In genomic region chr19:11145147-11145924, GRCh38 we compare ENCODE assay signal across 1 cellular context.
TF ChIP-seq lines count a peak whose summit lies in the region.

No MANE protein-coding gene starts in this region.

TF ChIP-seq in A549, 52 proteins besides CTCF, POLR2A, EP300 and RAD21:
- TF ChIP-seq RCOR1 (IDR thresholded peaks at IDR 0.05; ENCODE audit: low read depth, low read length) (0 out of 2 replicates have a peak, but pooled peaks have one; percentile 37), EHMT2 (IDR thresholded peaks at IDR 0.05; ENCODE audit: low read depth) (no peak)
